19 cellular contexts compared by ENCODE assay signal in the genomic region with DNA sequence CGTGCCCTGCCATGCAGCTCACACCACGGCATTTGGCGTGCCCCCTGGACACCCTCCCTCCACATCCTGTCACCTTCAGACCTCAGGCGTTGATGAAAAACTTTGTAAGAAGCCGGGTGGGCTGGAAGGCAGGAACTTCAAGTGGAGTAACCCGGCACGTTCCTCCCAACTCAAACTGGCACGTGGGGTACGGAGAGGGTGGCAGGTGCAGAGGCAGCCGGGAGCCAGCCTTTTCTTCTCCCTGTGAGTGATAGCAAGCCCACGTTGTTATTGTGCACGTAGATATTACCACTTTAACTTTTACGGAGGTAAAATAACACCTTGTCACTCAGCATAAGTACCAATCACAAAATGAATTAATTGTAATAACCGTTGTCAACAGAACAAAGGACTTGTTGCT.
"Had no signal": no experiment of that assay in that cellular context is flagged by ENCODE, and none has a peak within 500 bp of the region (broad histone marks: within the 10 kb centered on the region; RNA-seq: fewer than 3 reads in every experiment).

No MANE protein-coding gene starts in this region.

- H3K9me3 ChIP-seq: left ventricle myocardium inferior, ovary, right atrium auricular region, right lobe of liver, tibial nerve, upper lobe of left lung, vagina had no signal

- H3K4me3 ChIP-seq: left ventricle myocardium inferior, neural progenitor cell, ovary, right atrium auricular region, right lobe of liver, smooth muscle cell, tibial nerve, upper lobe of left lung, vagina had no signal

- H3K27me3 ChIP-seq: neural progenitor cell, ovary, right atrium auricular region, right lobe of liver, tibial nerve, upper lobe of left lung, vagina had no signal

- H3K4me1 ChIP-seq: left ventricle myocardium inferior, neural progenitor cell, right atrium auricular region, right lobe of liver, upper lobe of left lung, vagina had no signal

- H3K27ac ChIP-seq: left ventricle myocardium inferior, neural progenitor cell, ovary, right atrium auricular region, right lobe of liver, tibial nerve, upper lobe of left lung, vagina had no signal

- H2AFZ ChIP-seq: neural progenitor cell had no signal

- ATAC-seq: naive thymus-derived CD8-positive, alpha-beta T cell; right lobe of liver; stimulated activated memory B cell treated with anti-CD40 and anti-IgM and Interleukin-4, amounts not matched to agents 10 μg/mL and 1 μg/mL and 100 μg/mL, for 72 hours; stimulated activated naive CD8-positive, alpha-beta T cell treated with anti-CD3 and anti-CD28 coated beads, Interleukin-15, amount 100 ng/mL, for 72 hours had no signal

- H3K4me2 ChIP-seq: neural progenitor cell, smooth muscle cell had no signal

- H3K36me3 ChIP-seq: left ventricle myocardium inferior, neural progenitor cell, ovary, right atrium auricular region, right lobe of liver, tibial nerve, upper lobe of left lung, vagina had no signal

- H3K9ac ChIP-seq: neural progenitor cell had no signal

- DNase-seq: islet precursor cell; left ventricle myocardium inferior; naive thymus-derived CD8-positive, alpha-beta T cell; ovary; right lobe of liver; stimulated activated CD4-positive, alpha-beta T cell treated with anti-CD3 and anti-CD28 coated beads, Interleukin-1b, Interleukin-23, amount 100 ng/mL, for 48 hours; stimulated activated CD4-positive, alpha-beta T cell treated with anti-CD3 and anti-CD28 coated beads, Interleukin-2, amount 100 ng/mL, for 48 hours; stimulated activated CD4-positive, alpha-beta T cell treated with anti-CD3 and anti-CD28 coated beads, Interleukin-4, amount 100 ng/mL, for 4 hours; stimulated activated CD8-positive, alpha-beta memory T cell treated with anti-CD3 and anti-CD28 coated beads, Interleukin-4, amount 100 ng/mL, for 48 hours; stimulated activated naive CD4-positive, alpha-beta T cell treated with Interleukin-2 at 50 U/mL for 16 hours; stimulated activated naive CD8-positive, alpha-beta T cell treated with anti-CD3 and anti-CD28 coated beads, Interleukin-15, amount 100 ng/mL, for 72 hours; substantia nigra; upper lobe of left lung had no signal
